ENCODE assay signal across 22 cellular contexts in genomic region chr4:12644261-12644660, GRCh38.
"Had no signal": no experiment of that assay in that cellular context is flagged by ENCODE, and none has a peak within 500 bp of the region (broad histone marks: within the 10 kb centered on the region; RNA-seq: fewer than 3 reads in every experiment).

No MANE protein-coding gene starts in this region.

- DNase-seq: colonic mucosa; cortex of kidney; effector CD8-positive, alpha-beta T cell; effector memory CD8-positive, alpha-beta T cell; endodermal cell; foreskin melanocyte; gastrocnemius medialis; glutamatergic neuron; head of caudate nucleus; heart right ventricle; hippocampal formation; left cardiac atrium; left lung; left ventricle myocardium superior; lower lobe of right lung; mesenchymal stem cell; mucosa of descending colon; naive B cell; naive thymus-derived CD8-positive, alpha-beta T cell had no signal

- H3K27ac Mint-ChIP-seq: dendritic cell treated with granulocyte-macrophage colony-stimulating factor and Interleukin-4, amounts not matched to agents 40 ng/mL and 50 ng/mL, for 4 days; effector memory CD8-positive, alpha-beta T cell; endodermal cell; mesothelial cell of epicardium; naive B cell; naive thymus-derived CD8-positive, alpha-beta T cell had no signal

- H3K27ac ChIP-seq: colonic mucosa, esophagus muscularis mucosa, gastrocnemius medialis, heart right ventricle, left lung, lower lobe of right lung had no signal

- H3K36me3 ChIP-seq: colonic mucosa, esophagus muscularis mucosa, gastrocnemius medialis, heart right ventricle, left lung, lower lobe of right lung had no signal

- H3K27me3 ChIP-seq: colonic mucosa, esophagus muscularis mucosa, gastrocnemius medialis, heart right ventricle, left lung had no signal

- ATAC-seq: effector memory CD8-positive, alpha-beta T cell; gastrocnemius medialis; left cardiac atrium; left lung; left ventricle myocardium superior; lower lobe of right lung; mucosa of descending colon; naive thymus-derived CD8-positive, alpha-beta T cell had no signal

- H3K36me3 Mint-ChIP-seq: mesothelial cell of epicardium; naive B cell; naive thymus-derived CD8-positive, alpha-beta T cell had no signal

- H3K4me3 ChIP-seq: colonic mucosa, esophagus muscularis mucosa, gastrocnemius medialis, heart right ventricle, left lung, lower lobe of right lung, mucosa of descending colon had no signal

- H3K9me3 ChIP-seq: colonic mucosa, esophagus muscularis mucosa, gastrocnemius medialis, left lung, lower lobe of right lung, mucosa of descending colon had no signal

- H3K4me1 Mint-ChIP-seq: endodermal cell; mesothelial cell of epicardium; naive B cell; naive thymus-derived CD8-positive, alpha-beta T cell had no signal

- H3K4me1 ChIP-seq: colonic mucosa, esophagus muscularis mucosa, gastrocnemius medialis, heart right ventricle, left lung, lower lobe of right lung had no signal

- H3K27me3 Mint-ChIP-seq: dendritic cell treated with granulocyte-macrophage colony-stimulating factor and Interleukin-4, amounts not matched to agents 40 ng/mL and 50 ng/mL, for 4 days; effector memory CD8-positive, alpha-beta T cell had no signal

- H3K4me3 Mint-ChIP-seq: dendritic cell treated with granulocyte-macrophage colony-stimulating factor and Interleukin-4, amounts not matched to agents 40 ng/mL and 50 ng/mL, for 4 days; effector memory CD8-positive, alpha-beta T cell; endodermal cell; mesothelial cell of epicardium; naive B cell; naive thymus-derived CD8-positive, alpha-beta T cell had no signal

- H3K9me3 Mint-ChIP-seq: dendritic cell treated with granulocyte-macrophage colony-stimulating factor and Interleukin-4, amounts not matched to agents 40 ng/mL and 50 ng/mL, for 4 days; effector memory CD8-positive, alpha-beta T cell; endodermal cell had no signal
